ENCODE assay signal across 8 cellular contexts in the genomic region with DNA sequence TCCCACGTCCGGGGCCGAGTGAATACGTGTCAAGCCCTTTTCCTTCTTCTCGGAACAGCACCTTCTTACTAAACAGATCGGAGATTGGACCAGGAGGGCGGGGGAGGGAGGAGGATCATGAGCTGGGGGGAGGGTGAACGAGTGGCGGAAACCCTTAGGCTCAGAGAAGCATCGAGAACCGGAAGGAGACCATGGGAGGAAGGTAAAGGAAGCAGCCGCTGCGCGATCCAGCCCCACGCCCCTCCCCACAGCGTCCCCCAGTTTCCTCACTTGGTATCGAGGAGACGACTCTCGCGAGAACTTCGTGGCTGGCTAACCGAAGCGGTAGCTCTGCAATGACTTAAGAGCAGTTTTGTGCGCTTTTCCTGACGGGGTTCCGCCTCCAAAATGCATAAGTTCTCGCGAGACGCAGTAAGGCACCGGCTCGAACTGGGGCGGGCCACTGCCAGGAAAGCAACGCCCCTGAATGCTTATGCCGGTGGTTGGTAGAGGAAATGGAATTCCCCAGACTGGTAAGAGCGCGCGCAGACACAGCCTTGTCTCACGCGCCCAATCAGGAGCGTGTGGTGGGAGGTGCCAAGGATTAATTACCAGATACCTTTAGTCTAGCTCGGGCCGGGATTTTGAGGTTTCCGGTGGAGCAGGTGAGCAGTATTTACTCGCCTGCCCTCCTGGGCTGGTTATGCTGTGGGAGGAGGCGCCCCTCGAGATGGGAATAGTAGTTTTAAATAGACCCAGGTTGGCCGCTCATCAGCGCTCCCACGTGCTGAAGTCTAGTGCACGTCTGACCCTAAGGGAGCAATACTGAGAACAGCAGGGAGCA. TPM values are rescaled to one million over a fixed set of nuclear protein-coding genes. Genes with fewer than 3 reads are reported as not detected.
DNase-seq lines count a peak whose midpoint lies in the region; ATAC-seq lines count a peak whose summit lies in the region.

No MANE protein-coding gene starts in this region.

- H3K4me3 Mint-ChIP-seq in effector memory CD8-positive, alpha-beta T cell, result no peak overlapping the region

- H3K27ac Mint-ChIP-seq in effector memory CD8-positive, alpha-beta T cell, result no peak overlapping the region

- peaks cover 16 to 27% of the 10 kb centered on the region in 2 donors for H3K4me1 Mint-ChIP-seq in effector memory CD8-positive, alpha-beta T cell (ENCODE audit: low read depth in 2 of 2)

- H3K36me3 Mint-ChIP-seq in effector memory CD8-positive, alpha-beta T cell (ENCODE audit: insufficient read depth), result no peaks in the 10 kb centered on the region

- ATAC-seq in GM21360 (IDR thresholded peaks at IDR 0.05; ENCODE audit: unreplicated experiment), result peak; percentile 79
- ATAC-seq in effector memory CD8-positive, alpha-beta T cell (replicated peaks), result peak; percentile 69

- H3K9me3 Mint-ChIP-seq in effector memory CD8-positive, alpha-beta T cell, result no peaks in the 10 kb centered on the region

- H3K27me3 Mint-ChIP-seq in effector memory CD8-positive, alpha-beta T cell, result no peaks in the 10 kb centered on the region

- DNase-seq in COR-L47 (lab: John Stamatoyannopoulos, UW), result peak; percentile 100
- peak; percentile 98 for DNase-seq in HS-5 (ENCODE audit: low read depth)
- peak; percentile 98 for DNase-seq in NK-92 (lab: John Stamatoyannopoulos, UW; ENCODE audit: unreplicated experiment)
- DNase-seq in activated CD8-positive, alpha-beta memory T cell treated with anti-CD3 and anti-CD28 coated beads for 24 hours, result peak; percentile 97
- DNase-seq in effector memory CD8-positive, alpha-beta T cell, result peak; percentile 97 to 98 (median 97)
- peak; percentile 100 for DNase-seq in lung microvascular endothelial cell (ENCODE audit: low read depth in 2 of 2)
- DNase-seq in stimulated activated CD4-positive, alpha-beta T cell treated with anti-CD3 and anti-CD28 coated beads, TNF-alpha, amount 100 ng/mL, for 4 hours (ENCODE audit: low read depth in 3 of 3), result peak; percentile 94 to 99 (median 98)

RNA-seq across cellular contexts. Expression of a gene that starts 0.5 kb away (rescaled TPM):
- 247 and 276 TPM in 2 replicates for total RNA-seq in lung microvascular endothelial cell

RNA-seq across cellular contexts. Expression of a gene that starts 40.9 kb away (rescaled TPM):
- total RNA-seq in lung microvascular endothelial cell, result 31.4 and 47.4 TPM in 2 replicates

Comparison
In these comparisons a context has a peak if more than half of its experiments do, and no peak if none do; other contexts are left out.
1. Peak in every context shown above with its lines: DNase-seq and ATAC-seq.